ENCODE assay signal across 8 cellular contexts in genomic region chr4:77076889-77077635, GRCh38. TPM values are rescaled to one million over a fixed set of nuclear protein-coding genes. Genes with fewer than 3 reads are reported as not detected.
A peak's percentile ranks its signal among the peaks of the same experiment; 100 is the strongest.
DNase-seq lines count a peak whose midpoint lies in the region; ATAC-seq and TF ChIP-seq lines count a peak whose summit lies in the region.

No MANE protein-coding gene starts in this region.

- H2BK5ac ChIP-seq in IMR-90 (ENCODE audit: low read depth, low read length, poor library complexity, severe bottlenecking) = no peak overlapping the region

- TF ChIP-seq POLR2A in IMR-90 (IDR thresholded peaks at IDR 0.05; ENCODE audit: low read depth, low read length) = no peak

- H3K9me3 ChIP-seq in IMR-90 (ENCODE audit: control insufficient read depth, insufficient read depth, low read length) (no peaks in the 10 kb centered on the region), mammary epithelial cell (replicated peaks; ENCODE audit: insufficient read depth, low read length) (no peaks in the 10 kb centered on the region)

- peak overlapping the region; percentile 95 for H3K4me3 ChIP-seq in ACC112 (ENCODE audit: low read depth, low read length)
- no peak overlapping the region; the same call in 1 of the 2 replicates for H3K4me3 ChIP-seq in IMR-90 (ENCODE audit: insufficient read depth, low read depth, low read length)
- peak overlapping the region; percentile 68 to 92 (median 73) for H3K4me3 ChIP-seq in mammary epithelial cell (replicated peaks in 1 of 3; ENCODE audit: insufficient read depth in 1 of 3, low read depth in 2 of 3, low read length in 3 of 3)

- H3K79me1 ChIP-seq in IMR-90 (ENCODE audit: low read depth in 1 of 2, low read length in 2 of 2) = peaks cover 6 to 28% of the 10 kb centered on the region in 2 experiments

- H3K9ac ChIP-seq in IMR-90 (ENCODE audit: low read depth, low read length) (no peak overlapping the region), mammary epithelial cell (ENCODE audit: insufficient read depth, low read length) (peak overlapping the region; percentile 97)

- ATAC-seq in IMR-90 (ENCODE audit: low read depth) = no peak
- ATAC-seq in naive B cell (ENCODE audit: low read depth in 2 of 2) = no peak
- no peak for ATAC-seq in activated T-helper 17 cell treated with anti-CD3 and anti-CD28 coated beads, Interleukin-2, amount 50 U/mL, for 72 hours (replicated peaks)
- no peak for ATAC-seq in HG02759 (IDR thresholded peaks at IDR 0.05; ENCODE audit: unreplicated experiment)

- peak overlapping the region in 5 of 6 donors; percentile 100 for H3K27ac Mint-ChIP-seq in naive B cell
- no peak overlapping the region for H3K27ac Mint-ChIP-seq in activated T-helper 17 cell treated with anti-CD3 and anti-CD28 coated beads, Interleukin-2, amount 50 U/mL, for 72 hours

- peak overlapping the region in 4 of 8 donors; percentile 99 to 100 (median 99) for H3K4me3 Mint-ChIP-seq in naive B cell
- no peak overlapping the region for H3K4me3 Mint-ChIP-seq in activated T-helper 17 cell treated with anti-CD3 and anti-CD28 coated beads, Interleukin-2, amount 50 U/mL, for 72 hours

- H4K8ac ChIP-seq in IMR-90 (ENCODE audit: low read depth in 2 of 2, low read length in 2 of 2) = peak overlapping the region; percentile 10 to 67; a peak in 1 of 4 replicates

- BruUV-seq in IMR-90 (replicated peaks; lab: Mats Ljungman, UMichigan) (no TSS peak), mammary epithelial cell (replicated peaks; lab: Mats Ljungman, UMichigan) (no TSS peak)

- H4K91ac ChIP-seq in IMR-90 (ENCODE audit: insufficient read depth, low read depth, low read length) = no peak overlapping the region

- H3K27me3 ChIP-seq in ACC112 (ENCODE audit: insufficient read depth, low read length) (no peaks in the 10 kb centered on the region), IMR-90 (ENCODE audit: control insufficient read depth, insufficient read depth, low read length) (no peaks in the 10 kb centered on the region), mammary epithelial cell (ENCODE audit: insufficient read depth, low read length) (no peaks in the 10 kb centered on the region)

- no peak overlapping the region for H3K14ac ChIP-seq in IMR-90 (replicated peaks; ENCODE audit: low read depth, low read length)

- 100% methylated on average over 3 of the region's 10 CpGs; no CpG with 5 or more reads in 1 of the 2 experiments for WGBS in IMR-90 (ENCODE audit: extremely low coverage in 2 of 2, insufficient read length in 1 of 2), 2 experiments
- 87% methylated on average over 10 of the region's 10 CpGs for WGBS in mammary epithelial cell (ENCODE audit: low coverage, missing lambda C conversion rate)

- no peaks in the 10 kb centered on the region for H3K9me3 Mint-ChIP-seq in naive B cell
- H3K9me3 Mint-ChIP-seq in activated T-helper 17 cell treated with anti-CD3 and anti-CD28 coated beads, Interleukin-2, amount 50 U/mL, for 72 hours = no peaks in the 10 kb centered on the region

- no peak overlapping the region for H4K5ac ChIP-seq in IMR-90 (ENCODE audit: low read depth, low read length)

- H3K27ac ChIP-seq in ACC112 (ENCODE audit: low read depth, low read length) = peak overlapping the region; percentile 99
- H3K27ac ChIP-seq in IMR-90 (ENCODE audit: insufficient read depth, low read length) = no peak overlapping the region
- H3K27ac ChIP-seq in mammary epithelial cell (ENCODE audit: insufficient read depth, low read depth, low read length) = peak overlapping the region; percentile 96
- no peak overlapping the region for H3K27ac ChIP-seq in RWPE1

- in situ Hi-C loops in IMR-90 (cut with MboI; ENCODE audit: low sequenced_read_pairs) (no loop called here), mammary epithelial cell (cut with MboI; ENCODE audit: low sequenced_read_pairs in 2 of 2) (no loop called here)

- H3K4me1 ChIP-seq in ACC112 (ENCODE audit: control insufficient read depth, insufficient read depth, low read length, unreplicated experiment) (peaks cover 16% of the 10 kb centered on the region), IMR-90 (ENCODE audit: control insufficient read depth, insufficient read depth, low read length) (no peaks in the 10 kb centered on the region), mammary epithelial cell (ENCODE audit: insufficient read depth, low read length) (peaks cover 14% of the 10 kb centered on the region)

- H3K9me1 ChIP-seq in IMR-90 (ENCODE audit: insufficient read depth, low read length) = peaks cover 4% of the 10 kb centered on the region; the same call in 1 of the 2 replicates

- intact Hi-C loops in IMR-90 (cut with micrococcal nuclease) = loop anchor here (10.0 kb wide), 1 partner anchor 228 kb away; no protein-coding TSS in a partner anchor
- intact Hi-C loops in mammary epithelial cell (cut with micrococcal nuclease) = loop anchor here (1.0 to 10.0 kb wide), 4 partner anchors 16 to 278 kb away; no protein-coding TSS in a partner anchor

- H3K79me2 ChIP-seq in ACC112 (ENCODE audit: control insufficient read depth, insufficient read depth, low read length, unreplicated experiment) (peaks cover 40% of the 10 kb centered on the region), mammary epithelial cell (ENCODE audit: insufficient read depth, low read length) (peaks cover 58% of the 10 kb centered on the region)

- no peak overlapping the region for H2AK9ac ChIP-seq in IMR-90 (replicated peaks; ENCODE audit: low read depth, low read length, poor library complexity)

- dilution Hi-C loops in IMR-90 (cut with HindIII; ENCODE audit: low sequenced_read_pairs, unreplicated experiment) = no loop called here
- dilution Hi-C loops in mammary epithelial cell (cut with HindIII; ENCODE audit: low sequenced_read_pairs) = no loop called here

- H2BK20ac ChIP-seq in IMR-90 (ENCODE audit: low read depth, low read length) = no peak overlapping the region

- H4K20me1 ChIP-seq in IMR-90 (ENCODE audit: insufficient read depth, low read length) (peaks cover 31% of the 10 kb centered on the region), mammary epithelial cell (ENCODE audit: insufficient read depth, low read length) (peaks cover 7% of the 10 kb centered on the region)

- TF ChIP-seq RAD21 in IMR-90 (IDR thresholded peaks at IDR 0.05; ENCODE audit: low read length) = no peak

- 0 out of 2 replicates have a peak overlapping the region, but pooled peaks have one; percentile 3 for H2AK5ac ChIP-seq in IMR-90 (ENCODE audit: low read depth, low read length)

- CTCF ChIA-PET in IMR-90 (lab: Yijun Ruan, JAX) = no interaction called here
- CTCF ChIA-PET in mammary epithelial cell (lab: Charles Lee; ENCODE audit: low non-redundant PET) = no interaction called here
- CTCF ChIA-PET in RWPE1 (lab: Yijun Ruan, JAX) = interaction anchor here (0.6 kb wide), 2 partner anchors 44 to 925 kb away, joined by 3 to 6 read pairs; no protein-coding TSS in a partner anchor

- H3K36me3 Mint-ChIP-seq in naive B cell = no peaks in the 10 kb centered on the region
- H3K36me3 Mint-ChIP-seq in activated T-helper 17 cell treated with anti-CD3 and anti-CD28 coated beads, Interleukin-2, amount 50 U/mL, for 72 hours (ENCODE audit: low read depth) = peaks cover 6% of the 10 kb centered on the region

- H2BK120ac ChIP-seq in IMR-90 (ENCODE audit: low read depth, low read length) = no peak overlapping the region

- no peak overlapping the region for H2BK15ac ChIP-seq in IMR-90 (ENCODE audit: low read depth, low read length)

- POLR2A ChIA-PET in IMR-90 (lab: Charles Lee; ENCODE audit: unreplicated experiment) (interaction anchor here (1.1 kb wide), 1 partner anchor 97 kb away, joined by 5 read pairs; no protein-coding TSS in a partner anchor), RWPE1 (lab: Yijun Ruan, JAX; ENCODE audit: low non-redundant PET) (no interaction called here)

- peaks cover 29 to 50% (median 36%) of the 10 kb centered on the region in 3 donors for H3K4me1 Mint-ChIP-seq in naive B cell
- H3K4me1 Mint-ChIP-seq in activated T-helper 17 cell treated with anti-CD3 and anti-CD28 coated beads, Interleukin-2, amount 50 U/mL, for 72 hours = peaks cover 24% of the 10 kb centered on the region

- H3K4ac ChIP-seq in IMR-90 (ENCODE audit: low read depth, low read length) = no peak overlapping the region

- H3K36me3 ChIP-seq in ACC112 (ENCODE audit: insufficient read depth, low read length) (no peaks in the 10 kb centered on the region), IMR-90 (ENCODE audit: control insufficient read depth, insufficient read depth, low read length) (no peaks in the 10 kb centered on the region), mammary epithelial cell (ENCODE audit: insufficient read depth, low read length) (no peaks in the 10 kb centered on the region)

- DNase-seq in IMR-90 (no peak), mammary epithelial cell (no peak), naive B cell (no peak), RWPE1 (ENCODE audit: low spot score) (no peak), A172 (ENCODE audit: low spot score) (no peak)

- H2AFZ ChIP-seq in ACC112 (ENCODE audit: low read length, unreplicated experiment) (no peak overlapping the region), IMR-90 (replicated peaks; ENCODE audit: low read length, poor library complexity) (no peak overlapping the region), mammary epithelial cell (ENCODE audit: low read depth, low read length) (no peak overlapping the region)

- H3K27me3 Mint-ChIP-seq in naive B cell = peaks cover 0 to 8% (median 0%) of the 10 kb centered on the region in 3 donors
- H3K27me3 Mint-ChIP-seq in activated T-helper 17 cell treated with anti-CD3 and anti-CD28 coated beads, Interleukin-2, amount 50 U/mL, for 72 hours = no peaks in the 10 kb centered on the region

- H3K18ac ChIP-seq in IMR-90 (ENCODE audit: low read depth, low read length) = no peak overlapping the region

- no peak overlapping the region for H3K56ac ChIP-seq in IMR-90 (ENCODE audit: extremely low read depth, insufficient read depth, low read length)

- no peak for TF ChIP-seq CTCF in IMR-90 (conservative IDR thresholded peaks at IDR 0.05; ENCODE audit: low read depth, low read length)
- no peak for TF ChIP-seq CTCF in mammary epithelial cell (conservative IDR thresholded peaks at IDR 0.05 in 1 of 2, IDR thresholded peaks at IDR 0.05 in 1 of 2; ENCODE audit: extremely low read depth in 1 of 2, insufficient read depth in 1 of 2, low read depth in 1 of 2, low read length in 2 of 2)
- TF ChIP-seq CTCF in RWPE1 (conservative IDR thresholded peaks at IDR 0.05; ENCODE audit: low read depth) = no peak

- H3K4me2 ChIP-seq in IMR-90 (ENCODE audit: low read depth, low read length) (peak overlapping the region; percentile 83), mammary epithelial cell (ENCODE audit: insufficient read depth, low read depth, low read length) (peak overlapping the region; percentile 70)

- no peak overlapping the region for H3K23ac ChIP-seq in IMR-90 (ENCODE audit: low read depth, low read length)

RNA-seq across cellular contexts. Expression of gene CCNI, which starts 1.3 kb away (rescaled TPM):
- total RNA-seq in IMR-90 (2012; rRNA removed) (98.6 and 100 TPM in 2 replicates), mammary epithelial cell (100 to 1,000 TPM; 177 to 250 TPM)
- polyA plus RNA-seq in IMR-90 (2012; rRNA removed) (66.8 and 70.1 TPM in 2 replicates), mammary epithelial cell (206 TPM), naive B cell (ENCODE audit: low read depth in 6 of 6) (100 to 1,000 TPM; 406 to 501 (median 453) TPM)
- polyA plus RNA-seq in IMR-90 (2012; cell fraction: cytosol; rRNA removed) = 30.2 and 39.5 TPM in 2 replicates
- 11.4 and 41.8 TPM in 2 replicates for polyA plus RNA-seq in IMR-90 (2012; cell fraction: nucleus; rRNA removed; ENCODE audit: low replicate concordance)
- polyA minus RNA-seq in mammary epithelial cell = 499 TPM
- 100 to 1,000 TPM; 182 to 306 TPM for total RNA-seq in activated T-helper 17 cell treated with anti-CD3 and anti-CD28 coated beads, Interleukin-2, amount 50 U/mL, for 72 hours
- 56.5 and 61.8 TPM in 2 replicates for total RNA-seq in A172 (2014; rRNA removed; shearing (Covaris generic))

Comparison
In these comparisons a context has a peak if more than half of its experiments do, and no peak if none do; other contexts are left out.
1. H3K27ac ChIP-seq: peak in ACC112 (single experiment) and mammary epithelial cell (single experiment); none in IMR-90 (single experiment) and RWPE1 (single experiment).